18 cellular contexts compared by ENCODE assay signal in genomic region chr3:153349138-153349499, GRCh38.
A peak's percentile ranks its signal among the peaks of the same experiment; 100 is the strongest.
DNase-seq lines count a peak whose midpoint lies in the region; ATAC-seq and TF ChIP-seq lines count a peak whose summit lies in the region.
"Had no signal": no experiment of that assay in that cellular context is flagged by ENCODE, and none has a peak within 500 bp of the region (broad histone marks: within the 10 kb centered on the region; RNA-seq: fewer than 3 reads in every experiment).

No MANE protein-coding gene starts in this region.

- no peak overlapping the region for H3K4ac ChIP-seq in mesendoderm (ENCODE audit: low read depth, low read length)

- H3K79me2 ChIP-seq in PC-3 (ENCODE audit: low read length) (no peaks in the 10 kb centered on the region), mesendoderm (ENCODE audit: control insufficient read depth, insufficient read depth, low read length) (no peaks in the 10 kb centered on the region)

- no CpG with 5 or more reads among the region's 1 CpG for WGBS in mesendoderm (ENCODE audit: extremely low coverage, insufficient coverage, low lambda C conversion rate)

- H2BK15ac ChIP-seq in mesendoderm (replicated peaks; ENCODE audit: low read depth): no peak overlapping the region

- H3K36me3 ChIP-seq in PC-3 (ENCODE audit: low read depth, low read length): no peaks in the 10 kb centered on the region
- no peaks in the 10 kb centered on the region for H3K36me3 ChIP-seq in mesendoderm (ENCODE audit: control insufficient read depth, insufficient read depth, low read length)
- H3K36me3 ChIP-seq: brain microvascular endothelial cell, lower lobe of right lung, suprapubic skin, WERI-Rb-1 had no signal

- no peaks in the 10 kb centered on the region for H3F3A ChIP-seq in PC-3 (ENCODE audit: low read length, unreplicated experiment)

- H4K20me1 ChIP-seq in PC-3 (ENCODE audit: low read length): no peaks in the 10 kb centered on the region

- no peak overlapping the region for H4K5ac ChIP-seq in mesendoderm (ENCODE audit: low read length)

- H2BK5ac ChIP-seq in mesendoderm (ENCODE audit: low read length): no peak overlapping the region

- no peak overlapping the region for H2BK120ac ChIP-seq in mesendoderm (ENCODE audit: low read depth, low read length)

- H3K9me2 ChIP-seq in PC-3 (replicated peaks; ENCODE audit: low read length): no peaks in the 10 kb centered on the region

- no peak overlapping the region for H3K23ac ChIP-seq in mesendoderm (ENCODE audit: low read length)

- no peak overlapping the region for H3K18ac ChIP-seq in mesendoderm (ENCODE audit: low read length)

- H3K9me3 ChIP-seq in PC-3 (ENCODE audit: low read length): no peaks in the 10 kb centered on the region
- H3K9me3 ChIP-seq: lower lobe of right lung, suprapubic skin had no signal

- no peak for TF ChIP-seq CTCF in PC-3 (conservative IDR thresholded peaks at IDR 0.05; ENCODE audit: low read depth, low read length)

- CTCF ChIA-PET in PC-3 (lab: Charles Lee): interaction anchor here (0.6 kb wide), 1 partner anchor 18 kb away, joined by 4 read pairs; no protein-coding TSS in a partner anchor

- DNase-seq in PC-3: no peak
- DNase-seq in NCI-H69 (lab: John Stamatoyannopoulos, UW): no peak
- DNase-seq in central memory CD4-positive, alpha-beta T cell: no peak
- no peak for DNase-seq in mesendoderm
- no peak for DNase-seq in ureter (ENCODE audit: low spot score)
- DNase-seq: Calu3; effector memory CD4-positive, alpha-beta T cell; GOT3; lower lobe of right lung; NCI-H1436 treated with DMSO at 0.1 percent for 48 hours; NCI-H345; WERI-Rb-1 had no signal

- H3K27ac ChIP-seq in PC-3 (ENCODE audit: low read length): no peak overlapping the region
- no peak overlapping the region for H3K27ac ChIP-seq in mesendoderm (ENCODE audit: low read depth, low read length)
- H3K27ac ChIP-seq: brain microvascular endothelial cell, lower lobe of right lung, suprapubic skin, WERI-Rb-1 had no signal

- ATAC-seq in GM18858 (IDR thresholded peaks at IDR 0.05; ENCODE audit: unreplicated experiment): peak; percentile 90
- peak; percentile 62 for ATAC-seq in GM21717 (IDR thresholded peaks at IDR 0.05; ENCODE audit: unreplicated experiment)
- ATAC-seq in HG03432 (IDR thresholded peaks at IDR 0.05; ENCODE audit: unreplicated experiment): peak; percentile 80
- no peak for ATAC-seq in PC-3
- ATAC-seq: lower lobe of right lung, SK-N-SH treated with all-trans-retinoic acid at 6 μM for 48 hours had no signal

- no TSS peak for BruUV-seq in PC-3 (replicated peaks; lab: Mats Ljungman, UMichigan)

- no peak overlapping the region for H3K9ac ChIP-seq in PC-3 (ENCODE audit: low read length)
- H3K9ac ChIP-seq in mesendoderm (ENCODE audit: low read length): no peak overlapping the region

- H3K4me3 ChIP-seq in PC-3 (ENCODE audit: low read length) (no peak overlapping the region), mesendoderm (ENCODE audit: low read length) (no peak overlapping the region)
- H3K4me3 ChIP-seq: lower lobe of right lung, suprapubic skin had no signal

- POLR2A ChIA-PET in PC-3 (lab: Charles Lee; ENCODE audit: unreplicated experiment): no interaction called here

- no peak overlapping the region for H4K8ac ChIP-seq in mesendoderm (ENCODE audit: low read depth, low read length)

- H3K56ac ChIP-seq in mesendoderm (ENCODE audit: low read length): no peak overlapping the region

- no peaks in the 10 kb centered on the region for H3K27me3 ChIP-seq in PC-3 (ENCODE audit: low read length)
- no peaks in the 10 kb centered on the region for H3K27me3 ChIP-seq in mesendoderm (ENCODE audit: insufficient read depth, low read length, poor library complexity)
- H3K27me3 ChIP-seq: brain microvascular endothelial cell, suprapubic skin had no signal

- no peaks in the 10 kb centered on the region for H3K79me1 ChIP-seq in mesendoderm (ENCODE audit: low read length)

- no peak overlapping the region for H2AFZ ChIP-seq in PC-3 (ENCODE audit: low read length)

- H3K4me2 ChIP-seq in PC-3 (ENCODE audit: low read length) (peak overlapping the region; percentile 11), mesendoderm (ENCODE audit: low read length) (no peak overlapping the region)

- intact Hi-C loops in PC-3 (cut with micrococcal nuclease): no loop called here

- peaks cover 30% of the 10 kb centered on the region for H3K4me1 ChIP-seq in PC-3 (ENCODE audit: insufficient read depth, low read length)
- H3K4me1 ChIP-seq in mesendoderm (ENCODE audit: control insufficient read depth, low read depth, low read length): peaks cover 2% of the 10 kb centered on the region
- H3K4me1 ChIP-seq: lower lobe of right lung, suprapubic skin had no signal

- H2AK5ac ChIP-seq in mesendoderm (ENCODE audit: low read length): no peak overlapping the region
